8 cellular contexts compared by ENCODE assay signal in the genomic region with DNA sequence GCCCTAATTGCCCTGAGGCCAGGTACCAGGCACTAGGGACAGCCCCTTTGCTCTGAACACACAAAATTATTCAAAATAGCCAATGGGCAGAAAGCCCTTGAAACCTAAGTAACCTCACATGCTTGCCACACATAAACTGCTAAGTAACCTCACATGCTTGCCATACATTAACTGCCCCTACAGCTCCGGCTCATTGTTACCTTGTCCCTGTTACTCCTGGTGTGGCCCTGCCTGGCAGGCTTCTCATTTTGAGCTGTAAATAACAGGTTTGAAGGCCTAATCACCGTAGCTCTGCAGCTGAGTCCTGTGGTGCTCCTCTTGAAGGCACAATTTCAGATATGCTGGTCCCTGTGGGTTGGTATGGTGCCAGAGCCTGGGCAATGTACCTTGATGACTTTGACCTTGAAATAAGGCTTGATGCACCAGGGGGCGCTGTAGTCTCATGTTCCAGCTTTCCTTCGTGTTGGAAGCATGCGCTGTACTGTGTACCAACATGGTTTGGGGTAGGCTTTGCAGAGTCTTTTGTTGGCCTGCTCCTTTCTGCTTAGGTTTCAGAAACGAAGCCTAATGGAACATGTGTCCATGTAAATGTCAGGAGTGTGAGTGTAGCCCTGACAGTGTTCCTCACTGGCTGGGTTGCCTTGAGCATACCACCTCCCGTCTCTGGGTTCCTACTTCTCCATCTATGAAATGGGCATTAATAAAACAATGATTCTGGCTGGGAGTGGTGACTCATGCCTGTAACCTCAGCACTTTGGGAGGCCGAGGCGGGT. TPM values are rescaled to one million over a fixed set of nuclear protein-coding genes. Genes with fewer than 3 reads are reported as not detected.
DNase-seq lines count a peak whose midpoint lies in the region; FAIRE-seq and TF ChIP-seq lines count a peak whose summit lies in the region.

No MANE protein-coding gene starts in this region.

- H3K27ac ChIP-seq in MM.1S (ENCODE audit: low read length) (no peak overlapping the region), cardiac muscle cell (no peak overlapping the region)

- FAIRE-seq in H54 (lab: Jason Lieb, UNC): peak; percentile 88

- H3K4me3 ChIP-seq in MM.1S (ENCODE audit: low read length) (no peak overlapping the region), cardiac muscle cell (no peak overlapping the region)

- DNase-seq in GF-D8 (lab: John Stamatoyannopoulos, UW): peak; percentile 53
- DNase-seq in H54 (ENCODE audit: insufficient read length, low spot score): peak; percentile 28
- DNase-seq in MM.1S: peak; percentile 86
- DNase-seq in SK-N-DZ (ENCODE audit: low spot score): peak; percentile 90
- peak; percentile 94 for DNase-seq in activated naive CD4-positive, alpha-beta T cell treated with Interleukin-2 at 50 U/mL for 16 hours
- peak; percentile 89 to 92 for DNase-seq in cardiac muscle cell (ENCODE audit: low read depth in 1 of 2, low spot score in 1 of 2)
- peak; percentile 70 for DNase-seq in renal cortical epithelial cell (ENCODE audit: low read depth)
- no peak for DNase-seq in cortex of kidney (lab: John Stamatoyannopoulos, UW)

- H2AFZ ChIP-seq in MM.1S (ENCODE audit: low read length): peak overlapping the region; percentile 44; the same call in 1 of the 2 replicates

- no peaks in the 10 kb centered on the region for H4K20me1 ChIP-seq in MM.1S (ENCODE audit: insufficient read depth, low read length)

- H3K36me3 ChIP-seq in MM.1S (replicated peaks; ENCODE audit: insufficient read depth, low read length): no peaks in the 10 kb centered on the region
- no peaks in the 10 kb centered on the region for H3K36me3 ChIP-seq in cardiac muscle cell

- H3K27me3 ChIP-seq in MM.1S (replicated peaks; ENCODE audit: insufficient read depth, low read length) (no peaks in the 10 kb centered on the region), cardiac muscle cell (no peaks in the 10 kb centered on the region)

- H3K4me2 ChIP-seq in MM.1S (ENCODE audit: low read depth, low read length): no peak overlapping the region

- H3K4me1 ChIP-seq in MM.1S (ENCODE audit: low read length) (no peaks in the 10 kb centered on the region), cardiac muscle cell (ENCODE audit: low read depth) (no peaks in the 10 kb centered on the region)

- H3K9me3 ChIP-seq in MM.1S (replicated peaks; ENCODE audit: insufficient read depth, low read length) (no peaks in the 10 kb centered on the region), cardiac muscle cell (ENCODE audit: low read depth) (no peaks in the 10 kb centered on the region)

- no peaks in the 10 kb centered on the region for H3K79me2 ChIP-seq in MM.1S (ENCODE audit: low read length)

- TF ChIP-seq CTCF in MM.1S (IDR thresholded peaks at IDR 0.05; ENCODE audit: low read length) (peak; percentile 82), cardiac muscle cell (IDR thresholded peaks at IDR 0.05; ENCODE audit: low read depth, low read length) (peak; percentile 76)

- TF ChIP-seq POLR2A in H54 (IDR thresholded peaks at IDR 0.05; ENCODE audit: low read depth, low read length): no peak

- no peak overlapping the region for H3K9ac ChIP-seq in MM.1S (ENCODE audit: low read length)

- no peaks in the 10 kb centered on the region for H3F3A ChIP-seq in MM.1S (ENCODE audit: insufficient read depth, low read length)

- no peaks in the 10 kb centered on the region for H3K9me2 ChIP-seq in MM.1S (replicated peaks; ENCODE audit: insufficient read depth, low read length)

RNA-seq across cellular contexts. Expression of gene CCR4, which starts 3.8 kb away (rescaled TPM):
- not detected in 2 replicates for polyA plus RNA-seq in SK-N-DZ (2014; cell fraction: cytosol; rRNA removed)
- 0.05 TPM in 1 of 2 replicates, not detected in the other for polyA plus RNA-seq in SK-N-DZ (2014; cell fraction: nucleus; rRNA removed)
- not detected in 2 replicates for total RNA-seq in cardiac muscle cell
- polyA plus RNA-seq in cardiac muscle cell: not detected in 2 replicates
- total RNA-seq in renal cortical epithelial cell: not detected in 2 replicates
